In the genomic region with DNA sequence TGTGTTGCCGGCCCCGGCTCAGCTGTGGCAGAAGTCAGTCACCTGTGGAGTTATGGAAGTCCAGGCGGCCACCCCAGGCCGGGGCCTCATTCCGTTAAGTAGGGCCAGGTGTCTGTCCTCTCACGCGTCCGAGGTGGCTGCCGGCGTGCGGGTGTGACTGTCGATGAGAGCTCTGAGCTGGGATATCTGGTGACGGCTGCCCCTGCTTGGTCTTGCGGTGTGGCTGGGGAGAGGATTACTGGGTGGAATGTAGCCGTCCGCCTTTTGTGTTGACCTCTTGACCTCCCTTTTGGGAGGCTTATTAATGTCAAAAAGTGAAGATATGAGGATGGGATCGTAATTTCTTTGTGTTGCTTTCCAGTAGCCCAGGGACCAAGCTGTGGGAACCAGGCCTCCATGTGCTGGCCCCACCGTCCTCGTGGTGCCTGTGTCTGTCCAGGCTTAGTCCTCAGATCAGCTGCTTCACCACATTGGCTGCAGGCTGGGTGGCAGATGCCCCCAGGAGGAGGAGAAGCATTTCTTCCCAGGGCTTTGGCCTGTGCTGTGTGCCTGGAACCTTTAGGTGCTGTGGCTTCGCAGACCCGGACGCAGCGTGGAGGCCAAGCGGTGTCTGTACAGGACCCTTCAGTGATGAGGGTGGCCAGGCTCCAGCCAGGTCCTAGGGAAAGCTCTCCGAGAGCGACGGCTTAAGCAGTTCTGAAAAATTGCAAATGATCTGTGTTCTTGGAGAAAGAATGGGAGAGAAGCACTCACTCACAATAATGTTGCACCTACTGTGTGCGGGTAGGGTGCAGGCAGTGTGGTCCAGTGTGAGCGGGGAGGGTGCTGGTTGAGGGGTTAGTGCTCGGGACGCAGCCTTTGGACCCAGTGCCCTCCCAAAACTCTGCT, we compare ENCODE assay signal across 11 cellular contexts. TPM values are rescaled to one million over a fixed set of nuclear protein-coding genes. Genes with fewer than 3 reads are reported as not detected.
DNase-seq lines count a peak whose midpoint lies in the region; ATAC-seq and TF ChIP-seq lines count a peak whose summit lies in the region.
"Had no signal": no experiment of that assay in that cellular context is flagged by ENCODE, and none has a peak within 500 bp of the region (broad histone marks: within the 10 kb centered on the region; RNA-seq: fewer than 3 reads in every experiment).

No MANE protein-coding gene starts in this region.

- DNase-seq in activated T-cell treated with anti-CD3 and anti-CD28 coated beads, Interleukin-2, amount 50 U/mL, for 72 hours = no peak
- DNase-seq in activated T-cell treated with anti-CD3 and anti-CD28 coated beads, Interleukin-2, amount 50 U/mL, for 48 hours = no peak
- DNase-seq in WTC11 (ENCODE audit: low spot score) (no peak), islet precursor cell (peak; percentile 62), hepatocyte (ENCODE audit: low spot score) (no peak), DMS53 (lab: John Stamatoyannopoulos, UW) (no peak)
- DNase-seq in stimulated activated naive B cell treated with anti-CD40 and anti-IgM and Interleukin-4, amounts not matched to agents 10 μg/mL and 1 μg/mL and 100 μg/mL, for 72 hours = no peak

- no peak overlapping the region for H3K4me3 ChIP-seq in hepatocyte

- peaks cover 49% of the 10 kb centered on the region for H3K4me1 ChIP-seq in hepatocyte (ENCODE audit: insufficient read depth)

- H3K9me3 Mint-ChIP-seq in activated T-cell treated with anti-CD3 and anti-CD28 coated beads, Interleukin-2, amount 50 U/mL, for 72 hours = no peaks in the 10 kb centered on the region
- no peaks in the 10 kb centered on the region for H3K9me3 Mint-ChIP-seq in WTC11
- H3K9me3 Mint-ChIP-seq in stimulated activated naive B cell treated with anti-CD40 and anti-IgM and Interleukin-4, amounts not matched to agents 10 μg/mL and 1 μg/mL and 100 μg/mL, for 72 hours = no peaks in the 10 kb centered on the region

- H3K4me1 Mint-ChIP-seq in activated T-cell treated with anti-CD3 and anti-CD28 coated beads, Interleukin-2, amount 50 U/mL, for 72 hours (ENCODE audit: low read depth) = peaks cover 86% of the 10 kb centered on the region
- peaks cover 24% of the 10 kb centered on the region for H3K4me1 Mint-ChIP-seq in WTC11
- H3K4me1 Mint-ChIP-seq in stimulated activated naive B cell treated with anti-CD40 and anti-IgM and Interleukin-4, amounts not matched to agents 10 μg/mL and 1 μg/mL and 100 μg/mL, for 72 hours = peaks cover 70 to 97% of the 10 kb centered on the region in 2 donors

- H3K4me2 ChIP-seq in hepatocyte = no peak overlapping the region

- POLR2A ChIA-PET in WTC11 (lab: Charles Lee) = interaction anchor here (0.5 kb wide), 1 partner anchor 20 kb away, joined by 3 read pairs; no protein-coding TSS in a partner anchor

- 77% methylated on average over 31 of the region's 31 CpGs for WGBS in hepatocyte (ENCODE audit: low lambda C conversion rate, missing lambda C conversion rate)

- no peaks in the 10 kb centered on the region for H3K36me3 ChIP-seq in hepatocyte (replicated peaks; ENCODE audit: insufficient read depth, low read depth)

- CTCF ChIA-PET in WTC11 (lab: Charles Lee) = interaction anchor here (1.0 to 1.7 kb wide), 5 partner anchors 8 to 81 kb away, joined by 3 to 9 read pairs (median 5); no protein-coding TSS in a partner anchor

- no peaks in the 10 kb centered on the region for H3K79me2 ChIP-seq in hepatocyte

- H3K9me3 ChIP-seq in hepatocyte (ENCODE audit: low read depth) = no peaks in the 10 kb centered on the region

- no peak for ATAC-seq in activated T-cell treated with anti-CD3 and anti-CD28 coated beads, Interleukin-2, amount 50 U/mL, for 72 hours (replicated peaks in 1 of 2)
- ATAC-seq in WTC11 = no peak
- ATAC-seq in stimulated activated naive B cell treated with anti-CD40 and anti-IgM and Interleukin-4, amounts not matched to agents 10 μg/mL and 1 μg/mL and 100 μg/mL, for 72 hours (replicated peaks) = no peak
- ATAC-seq in HG03442 (IDR thresholded peaks at IDR 0.05; ENCODE audit: unreplicated experiment) = no peak

- no peak for TF ChIP-seq CTCF in WTC11 (IDR thresholded peaks at IDR 0.05)
- TF ChIP-seq CTCF in hepatocyte (IDR thresholded peaks at IDR 0.05; ENCODE audit: poor library complexity) = no peak

- H3K27me3 Mint-ChIP-seq in activated T-cell treated with anti-CD3 and anti-CD28 coated beads, Interleukin-2, amount 50 U/mL, for 72 hours (ENCODE audit: low read depth) = no peaks in the 10 kb centered on the region
- H3K27me3 Mint-ChIP-seq in WTC11 (ENCODE audit: low read depth) = no peaks in the 10 kb centered on the region
- peaks cover 4 to 8% of the 10 kb centered on the region in 2 donors for H3K27me3 Mint-ChIP-seq in stimulated activated naive B cell treated with anti-CD40 and anti-IgM and Interleukin-4, amounts not matched to agents 10 μg/mL and 1 μg/mL and 100 μg/mL, for 72 hours

- peak overlapping the region; percentile 80 for H3K27ac Mint-ChIP-seq in activated T-cell treated with anti-CD3 and anti-CD28 coated beads, Interleukin-2, amount 50 U/mL, for 72 hours
- H3K27ac Mint-ChIP-seq in WTC11 = peak overlapping the region; percentile 92
- peak overlapping the region; percentile 99 for H3K27ac Mint-ChIP-seq in stimulated activated naive B cell treated with anti-CD40 and anti-IgM and Interleukin-4, amounts not matched to agents 10 μg/mL and 1 μg/mL and 100 μg/mL, for 72 hours

- H3K36me3 Mint-ChIP-seq in activated T-cell treated with anti-CD3 and anti-CD28 coated beads, Interleukin-2, amount 50 U/mL, for 72 hours (ENCODE audit: insufficient read depth in 2 of 2) = peaks cover 0 to 3% of the 10 kb centered on the region in 2 donors
- H3K36me3 Mint-ChIP-seq in WTC11 = no peaks in the 10 kb centered on the region; the same call in 1 of the 2 replicates
- H3K36me3 Mint-ChIP-seq in stimulated activated naive B cell treated with anti-CD40 and anti-IgM and Interleukin-4, amounts not matched to agents 10 μg/mL and 1 μg/mL and 100 μg/mL, for 72 hours = peaks cover 24 to 28% of the 10 kb centered on the region in 2 donors

- peak overlapping the region; percentile 90 to 96 for H3K4me3 Mint-ChIP-seq in activated T-cell treated with anti-CD3 and anti-CD28 coated beads, Interleukin-2, amount 50 U/mL, for 72 hours
- H3K4me3 Mint-ChIP-seq in WTC11 = no peak overlapping the region
- H3K4me3 Mint-ChIP-seq in stimulated activated naive B cell treated with anti-CD40 and anti-IgM and Interleukin-4, amounts not matched to agents 10 μg/mL and 1 μg/mL and 100 μg/mL, for 72 hours = peak overlapping the region; percentile 35 to 85

- no peaks in the 10 kb centered on the region for H4K20me1 ChIP-seq in hepatocyte (ENCODE audit: insufficient read depth, poor library complexity, severe bottlenecking)

- no peak overlapping the region for H3K27ac ChIP-seq in hepatocyte
- H3K27ac ChIP-seq: VCaP had no signal

- H3K9me2 ChIP-seq in hepatocyte (replicated peaks; ENCODE audit: insufficient read depth) = no peaks in the 10 kb centered on the region

- no peaks in the 10 kb centered on the region for H3K27me3 ChIP-seq in hepatocyte

- H2AFZ ChIP-seq in hepatocyte = no peak overlapping the region

TF ChIP-seq in WTC11, 78 proteins besides CTCF, POLR2A, EP300 and RAD21 (continues in another document):
- TF ChIP-seq STAT6 (CRISPR knock-in tag; conservative IDR thresholded peaks at IDR 0.05; ENCODE audit: low read depth) = no peak
- TF ChIP-seq PRRX2 (CRISPR knock-in tag; IDR thresholded peaks at IDR 0.05) = no peak
- TF ChIP-seq RORB (CRISPR knock-in tag; IDR thresholded peaks at IDR 0.05) = no peak
- no peak for TF ChIP-seq EMX1 (CRISPR knock-in tag; IDR thresholded peaks at IDR 0.05)
- no peak for TF ChIP-seq NR1H2 (CRISPR knock-in tag; IDR thresholded peaks at IDR 0.05)
- TF ChIP-seq, protein P1, sequence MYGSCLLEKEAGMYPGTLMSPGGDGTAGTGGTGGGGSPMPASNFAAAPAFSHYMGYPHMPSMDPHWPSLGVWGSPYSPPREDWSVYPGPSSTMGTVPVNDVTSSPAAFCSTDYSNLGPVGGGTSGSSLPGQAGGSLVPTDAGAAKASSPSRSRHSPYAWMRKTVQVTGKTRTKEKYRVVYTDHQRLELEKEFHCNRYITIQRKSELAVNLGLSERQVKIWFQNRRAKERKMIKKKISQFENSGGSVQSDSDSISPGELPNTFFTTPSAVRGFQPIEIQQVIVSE (CRISPR knock-in tag; IDR thresholded peaks at IDR 0.05; ENCODE audit: borderline replicate concordance) = no peak
- TF ChIP-seq HMGA2 (CRISPR knock-in tag; IDR thresholded peaks at IDR 0.05) = no peak
- TF ChIP-seq, protein P2, sequence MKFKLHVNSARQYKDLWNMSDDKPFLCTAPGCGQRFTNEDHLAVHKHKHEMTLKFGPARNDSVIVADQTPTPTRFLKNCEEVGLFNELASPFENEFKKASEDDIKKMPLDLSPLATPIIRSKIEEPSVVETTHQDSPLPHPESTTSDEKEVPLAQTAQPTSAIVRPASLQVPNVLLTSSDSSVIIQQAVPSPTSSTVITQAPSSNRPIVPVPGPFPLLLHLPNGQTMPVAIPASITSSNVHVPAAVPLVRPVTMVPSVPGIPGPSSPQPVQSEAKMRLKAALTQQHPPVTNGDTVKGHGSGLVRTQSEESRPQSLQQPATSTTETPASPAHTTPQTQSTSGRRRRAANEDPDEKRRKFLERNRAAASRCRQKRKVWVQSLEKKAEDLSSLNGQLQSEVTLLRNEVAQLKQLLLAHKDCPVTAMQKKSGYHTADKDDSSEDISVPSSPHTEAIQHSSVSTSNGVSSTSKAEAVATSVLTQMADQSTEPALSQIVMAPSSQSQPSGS (CRISPR knock-in tag; IDR thresholded peaks at IDR 0.05; ENCODE audit: borderline replicate concordance, low read depth) = no peak

RNA-seq across cellular contexts. Expression of gene ZNF750, which starts 23.2 kb away (rescaled TPM):
- total RNA-seq in activated T-cell treated with anti-CD3 and anti-CD28 coated beads, Interleukin-2, amount 50 U/mL, for 72 hours = not detected
- 0.04 to 0.07 TPM in 2 of 3 replicates, not detected in the other for total RNA-seq in WTC11 (2021)
- total RNA-seq in hepatocyte = 0.12 and 0.27 TPM in 2 replicates
- polyA plus RNA-seq in hepatocyte = 0.49 and 2.1 TPM in 2 replicates
- total RNA-seq: fibroblast of lung, liver had no signal
- polyA plus RNA-seq: fibroblast of lung had no signal
